ENCODE assay signal across 24 cellular contexts in genomic region chr11:119193626-119194025, GRCh38. TPM values are rescaled to one million over a fixed set of nuclear protein-coding genes. Genes with fewer than 3 reads are reported as not detected.
"Had no signal": no experiment of that assay in that cellular context is flagged by ENCODE, and none has a peak within 500 bp of the region (broad histone marks: within the 10 kb centered on the region; RNA-seq: fewer than 3 reads in every experiment).

No MANE protein-coding gene starts in this region.

- H3K36me3 ChIP-seq: left ventricle myocardium inferior, ovary, right lobe of liver, stomach, thoracic aorta, transverse colon had no signal

- H3K79me2 ChIP-seq: hepatocyte had no signal

- H3K9me3 ChIP-seq: left ventricle myocardium inferior, ovary, right lobe of liver, stomach, thoracic aorta, transverse colon had no signal

- H3K27me3 ChIP-seq: dorsolateral prefrontal cortex, hepatocyte, ovary, right lobe of liver, stomach, transverse colon had no signal

- H3K4me2 ChIP-seq: hepatocyte had no signal

- H3K27ac Mint-ChIP-seq: naive thymus-derived CD8-positive, alpha-beta T cell; stimulated activated naive B cell treated with anti-CD40 and anti-IgM and Interleukin-4, amounts not matched to agents 10 μg/mL and 1 μg/mL and 100 μg/mL, for 72 hours had no signal

- DNase-seq: cortex of kidney; effector CD8-positive, alpha-beta T cell; foreskin melanocyte; head of caudate nucleus; kidney; left cardiac atrium; left ventricle myocardium inferior; naive thymus-derived CD8-positive, alpha-beta T cell; nucleus accumbens; ovary; right lobe of liver; stimulated activated CD4-positive, alpha-beta T cell treated with anti-CD3 and anti-CD28 coated beads, Interleukin-2, amount 100 ng/mL, for 24 hours; stimulated activated CD4-positive, alpha-beta T cell treated with anti-CD3 and anti-CD28 coated beads, Interleukin-4, amount 100 ng/mL, for 4 hours; stimulated activated naive B cell treated with anti-CD40 and anti-IgM and Interleukin-4, amounts not matched to agents 10 μg/mL and 1 μg/mL and 100 μg/mL, for 72 hours; stomach; substantia nigra; transverse colon had no signal

- H3K9me3 Mint-ChIP-seq: naive thymus-derived CD8-positive, alpha-beta T cell; stimulated activated naive B cell treated with anti-CD40 and anti-IgM and Interleukin-4, amounts not matched to agents 10 μg/mL and 1 μg/mL and 100 μg/mL, for 72 hours had no signal

- H3K4me3 ChIP-seq: dorsolateral prefrontal cortex, hepatocyte, left ventricle myocardium inferior, lung, ovary, right lobe of liver, stomach, thoracic aorta, transverse colon had no signal

- H3K36me3 Mint-ChIP-seq: naive thymus-derived CD8-positive, alpha-beta T cell; stimulated activated naive B cell treated with anti-CD40 and anti-IgM and Interleukin-4, amounts not matched to agents 10 μg/mL and 1 μg/mL and 100 μg/mL, for 72 hours had no signal

- ATAC-seq: left cardiac atrium; naive thymus-derived CD8-positive, alpha-beta T cell; right lobe of liver; stimulated activated naive B cell treated with anti-CD40 and anti-IgM and Interleukin-4, amounts not matched to agents 10 μg/mL and 1 μg/mL and 100 μg/mL, for 72 hours had no signal

- H3K27ac ChIP-seq: dorsolateral prefrontal cortex, hepatocyte, left ventricle myocardium inferior, ovary, right lobe of liver, stomach, thoracic aorta, transverse colon had no signal

- H3K4me3 Mint-ChIP-seq: naive thymus-derived CD8-positive, alpha-beta T cell; stimulated activated naive B cell treated with anti-CD40 and anti-IgM and Interleukin-4, amounts not matched to agents 10 μg/mL and 1 μg/mL and 100 μg/mL, for 72 hours had no signal

- H3K4me1 ChIP-seq: left ventricle myocardium inferior, right lobe of liver had no signal

- H2AFZ ChIP-seq: hepatocyte had no signal

RNA-seq across cellular contexts. Expression of gene NHERF4, which starts 8.4 kb away (rescaled TPM):
- total RNA-seq: left ventricle myocardium inferior, mesenteric fat pad, mononuclear cell had no signal
- polyA plus RNA-seq: naive thymus-derived CD8-positive, alpha-beta T cell; neural cell had no signal

RNA-seq across cellular contexts. Expression of gene ABCG4, which starts 44.8 kb away (rescaled TPM):
- total RNA-seq: hepatocyte; mesenteric fat pad; naive thymus-derived CD8-positive, alpha-beta T cell had no signal
- polyA plus RNA-seq: naive thymus-derived CD8-positive, alpha-beta T cell had no signal
